19 cellular contexts compared by ENCODE assay signal in genomic region chr21:26443867-26444266, GRCh38.
"Had no signal": no experiment of that assay in that cellular context is flagged by ENCODE, and none has a peak within 500 bp of the region (broad histone marks: within the 10 kb centered on the region; RNA-seq: fewer than 3 reads in every experiment).

No MANE protein-coding gene starts in this region.

- DNase-seq: activated B cell treated with CpG ODN at 0.5 μM for 24 hours; activated CD4-positive, alpha-beta T cell treated with anti-CD3 and anti-CD28 coated beads, Interleukin-2, amount 10 ng/mL, durations not matched to agents 24 days and 14 days; activated CD8-positive, alpha-beta T cell treated with anti-CD3 and anti-CD28 coated beads, Interleukin-2, amount 10 ng/mL, durations not matched to agents 7 days and 5 days; activated effector memory CD4-positive, alpha-beta T cell treated with Interleukin-2 at 50 U/mL for 16 hours; activated naive CD4-positive, alpha-beta T cell treated with anti-CD3 and anti-CD28 coated beads, Interleukin-2, amount 50 U/mL, for 16 hours; activated T-cell treated with anti-CD3 and anti-CD28 coated beads, Interleukin-2, amount 50 U/mL, for 4 hours; dorsolateral prefrontal cortex; heart left ventricle; natural killer cell; ovary; right lobe of liver; stimulated activated CD4-positive, alpha-beta T cell treated with anti-CD3 and anti-CD28 coated beads, Interleukin-4, amount 100 ng/mL, for 1 hour; stomach; T-helper 1 cell; T-helper 9 cell; testis had no signal

- H3K4me3 ChIP-seq: dorsolateral prefrontal cortex, gastroesophageal sphincter, heart left ventricle, ovary, right lobe of liver, smooth muscle cell, stomach, testis had no signal

- ATAC-seq: activated CD8-positive, alpha-beta T cell treated with anti-CD3 and anti-CD28 coated beads, Interleukin-2, amount 10 ng/mL, durations not matched to agents 7 days and 5 days; activated T-cell treated with anti-CD3 and anti-CD28 coated beads, Interleukin-2, amount 50 U/mL, for 4 hours; gastroesophageal sphincter; heart left ventricle; natural killer cell; right lobe of liver; stimulated activated effector memory CD8-positive, alpha-beta T cell treated with anti-CD3 and anti-CD28 coated beads, Interleukin-12 subunit alpha, Interleukin-12 subunit beta, amount 100 ng/mL, for 72 hours had no signal
